1 cellular context compared by ENCODE assay signal in the genomic region with DNA sequence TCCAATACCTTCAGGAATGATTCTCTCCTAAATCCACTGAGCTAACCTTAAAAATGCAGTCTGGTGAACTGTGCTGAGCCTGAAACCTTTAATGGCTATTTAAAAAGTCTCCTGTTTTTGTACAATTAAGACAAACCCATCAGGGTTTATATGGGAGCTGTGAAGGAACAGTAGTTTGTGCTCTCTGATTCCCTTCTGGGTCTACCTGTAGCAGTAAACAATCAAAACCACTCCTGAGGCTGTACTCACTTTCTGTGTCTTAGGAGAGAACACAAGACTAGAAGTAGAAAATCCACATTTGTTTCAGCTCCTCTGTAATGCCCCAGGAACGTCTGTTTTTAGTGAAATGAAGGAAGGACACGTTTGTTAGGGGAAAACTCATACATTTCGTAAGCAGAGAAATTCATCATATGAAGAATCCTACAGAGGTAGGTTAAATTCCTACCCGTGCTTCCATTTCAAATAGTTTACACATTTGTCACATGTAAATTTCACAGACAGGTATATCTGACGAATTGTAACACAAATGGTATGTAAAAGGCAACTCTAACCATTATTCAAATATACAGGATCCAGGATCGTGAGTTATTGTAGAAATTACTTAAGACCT.
TF ChIP-seq lines count a peak whose summit lies in the region.

No MANE protein-coding gene starts in this region.

TF ChIP-seq in IMR-90, 13 proteins besides CTCF, POLR2A, EP300 and RAD21:
- TF ChIP-seq MAZ (IDR thresholded peaks at IDR 0.05; ENCODE audit: borderline replicate concordance, low read depth, low read length) (no peak), RCOR1 (IDR thresholded peaks at IDR 0.05; ENCODE audit: insufficient replicate concordance, low read length) (no peak), BHLHE40 (IDR thresholded peaks at IDR 0.05; ENCODE audit: low read depth, low read length) (no peak), CEBPB (IDR thresholded peaks at IDR 0.05; ENCODE audit: low read depth, low read length) (no peak), CHD1 (IDR thresholded peaks at IDR 0.05; ENCODE audit: low read depth, low read length) (no peak), RFX5 (IDR thresholded peaks at IDR 0.05; ENCODE audit: low read depth, low read length) (no peak), MAFK (IDR thresholded peaks at IDR 0.05; ENCODE audit: low read depth, low read length) (no peak)
- TF ChIP-seq, protein P1, sequence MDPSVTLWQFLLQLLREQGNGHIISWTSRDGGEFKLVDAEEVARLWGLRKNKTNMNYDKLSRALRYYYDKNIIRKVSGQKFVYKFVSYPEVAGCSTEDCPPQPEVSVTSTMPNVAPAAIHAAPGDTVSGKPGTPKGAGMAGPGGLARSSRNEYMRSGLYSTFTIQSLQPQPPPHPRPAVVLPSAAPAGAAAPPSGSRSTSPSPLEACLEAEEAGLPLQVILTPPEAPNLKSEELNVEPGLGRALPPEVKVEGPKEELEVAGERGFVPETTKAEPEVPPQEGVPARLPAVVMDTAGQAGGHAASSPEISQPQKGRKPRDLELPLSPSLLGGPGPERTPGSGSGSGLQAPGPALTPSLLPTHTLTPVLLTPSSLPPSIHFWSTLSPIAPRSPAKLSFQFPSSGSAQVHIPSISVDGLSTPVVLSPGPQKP (IDR thresholded peaks at IDR 0.05; ENCODE audit: borderline replicate concordance, low read depth, low read length), result no peak
- TF ChIP-seq, protein P2, sequence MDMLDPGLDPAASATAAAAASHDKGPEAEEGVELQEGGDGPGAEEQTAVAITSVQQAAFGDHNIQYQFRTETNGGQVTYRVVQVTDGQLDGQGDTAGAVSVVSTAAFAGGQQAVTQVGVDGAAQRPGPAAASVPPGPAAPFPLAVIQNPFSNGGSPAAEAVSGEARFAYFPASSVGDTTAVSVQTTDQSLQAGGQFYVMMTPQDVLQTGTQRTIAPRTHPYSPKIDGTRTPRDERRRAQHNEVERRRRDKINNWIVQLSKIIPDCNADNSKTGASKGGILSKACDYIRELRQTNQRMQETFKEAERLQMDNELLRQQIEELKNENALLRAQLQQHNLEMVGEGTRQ (IDR thresholded peaks at IDR 0.05; ENCODE audit: low read depth, low read length), result no peak
